ENCODE assay signal across 22 cellular contexts in the genomic region with DNA sequence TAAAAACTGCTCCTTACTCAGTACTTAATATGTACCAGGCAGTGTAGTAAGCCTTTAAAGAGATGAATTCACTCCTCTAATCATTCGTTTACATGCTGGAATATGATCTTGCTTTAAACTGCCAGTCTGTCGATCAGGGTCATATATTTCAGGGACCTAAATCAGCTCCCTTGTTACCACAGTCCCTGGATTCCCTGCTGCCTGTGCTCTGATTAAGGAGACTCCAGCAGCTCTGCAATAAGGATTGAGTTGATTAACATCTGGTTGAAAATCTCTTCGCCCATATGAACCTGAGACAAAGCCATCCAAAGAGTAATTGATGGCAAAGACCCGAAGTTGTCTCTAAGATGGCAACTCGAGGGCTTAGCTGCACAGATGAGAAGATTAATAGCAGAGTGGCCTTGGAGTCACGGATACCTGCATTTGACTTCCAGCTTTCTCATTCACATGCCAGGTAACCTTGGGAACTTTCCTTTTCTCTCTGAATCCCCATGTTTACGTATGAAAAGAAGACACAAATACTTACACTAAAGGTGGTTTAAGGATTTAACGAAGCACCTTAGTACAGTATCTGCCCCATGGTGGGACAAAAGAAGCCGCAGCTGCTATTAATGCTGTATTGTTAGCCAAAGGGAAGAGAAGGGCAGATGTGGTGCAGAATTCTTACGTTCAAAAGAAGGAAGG.
DNase-seq lines count a peak whose midpoint lies in the region; ATAC-seq and TF ChIP-seq lines count a peak whose summit lies in the region.
"Had no signal": no experiment of that assay in that cellular context is flagged by ENCODE, and none has a peak within 500 bp of the region (broad histone marks: within the 10 kb centered on the region; RNA-seq: fewer than 3 reads in every experiment).

No MANE protein-coding gene starts in this region.

- no peaks in the 10 kb centered on the region for H3K36me3 Mint-ChIP-seq in type B pancreatic cell
- H3K36me3 Mint-ChIP-seq: CD14-positive monocyte had no signal

- intact Hi-C loops in A673 (cut with micrococcal nuclease; ENCODE audit: unreplicated experiment): no loop called here

- H3K27ac Mint-ChIP-seq in type B pancreatic cell: no peak overlapping the region
- H3K27ac Mint-ChIP-seq: CD14-positive monocyte, HFFc6 had no signal

- peak; percentile 92 for DNase-seq in NCI-H82 (lab: John Stamatoyannopoulos, UW)
- DNase-seq in iPS DF 19.7 (ENCODE audit: low read depth, low spot score): peak; percentile 45
- DNase-seq in type B pancreatic cell (ENCODE audit: extremely low spot score, unreplicated experiment): no peak
- no peak for DNase-seq in A673 (ENCODE audit: low spot score)
- no peak for DNase-seq in kidney glomerular epithelial cell (lab: John Stamatoyannopoulos, UW)
- DNase-seq: AML-193, DMS 273 treated with DMSO at 0.1 percent for 48 hours, DND-41, HFFc6, Kasumi-1, MG63, NCI-H1048, NCI-H1436, NCI-H2029, NCI-H2171 treated with DMSO at 0.1 percent for 48 hours, NCI-H446, NCI-H774 had no signal

- TF ChIP-seq CTCF in type B pancreatic cell (conservative IDR thresholded peaks at IDR 0.05) (no peak), A673 (conservative IDR thresholded peaks at IDR 0.05; ENCODE audit: low read depth, low read length) (no peak)

- no peak for ATAC-seq in HG02571 (IDR thresholded peaks at IDR 0.05; ENCODE audit: unreplicated experiment)
- ATAC-seq: Right ventricle myocardium inferior had no signal

- peaks cover 14% of the 10 kb centered on the region for H3K4me1 Mint-ChIP-seq in type B pancreatic cell (ENCODE audit: unreplicated experiment)
- H3K4me1 Mint-ChIP-seq: CD14-positive monocyte had no signal

- CTCF ChIA-PET in A673 (lab: Charles Lee): no interaction called here

- H3K9me3 ChIP-seq in HUES6 (ENCODE audit: control insufficient read depth, insufficient read depth, low read depth, low read length) (no peaks in the 10 kb centered on the region), A673 (ENCODE audit: low read depth, low read length, poor library complexity, severe bottlenecking) (no peaks in the 10 kb centered on the region)
- H3K9me3 ChIP-seq: MG63 had no signal

- H3K4me3 ChIP-seq in HUES6 (ENCODE audit: low read depth, low read length) (peak overlapping the region; percentile 3; the same call in 1 of the 2 replicates), A673 (ENCODE audit: low read depth, low read length, poor library complexity, severe bottlenecking) (no peak overlapping the region)
- H3K4me3 ChIP-seq: MG63, SK-N-MC had no signal

- peak overlapping the region; percentile 2 for H3K9ac ChIP-seq in HUES6 (ENCODE audit: low read length)

- peaks cover 17% of the 10 kb centered on the region for H3K27me3 Mint-ChIP-seq in type B pancreatic cell

- no TSS peak for BruUV-seq in A673 (replicated peaks; lab: Mats Ljungman, UMichigan)

- no peaks in the 10 kb centered on the region for H3K27me3 ChIP-seq in HUES6 (ENCODE audit: control insufficient read depth, insufficient read depth, low read length)
- peaks cover 4% of the 10 kb centered on the region for H3K27me3 ChIP-seq in A673 (replicated peaks; ENCODE audit: insufficient read depth, low read depth, low read length, poor library complexity)
- H3K27me3 ChIP-seq: MG63 had no signal

- H3K36me3 ChIP-seq in HUES6 (ENCODE audit: control insufficient read depth, insufficient read depth, low read length) (peaks cover 2% of the 10 kb centered on the region; the same call in 1 of the 2 replicates), A673 (ENCODE audit: insufficient read depth, low read length, poor library complexity, severe bottlenecking) (no peaks in the 10 kb centered on the region)
- H3K36me3 ChIP-seq: MG63 had no signal

- H3K27ac ChIP-seq in HUES6 (ENCODE audit: low read depth, low read length): peak overlapping the region; percentile 38
- no peak overlapping the region for H3K27ac ChIP-seq in A673 (ENCODE audit: low read depth, low read length, poor library complexity, severe bottlenecking)
- H3K27ac ChIP-seq: SK-N-MC had no signal

- H3K4me1 ChIP-seq in HUES6 (ENCODE audit: control insufficient read depth, insufficient read depth, low read length) (peaks cover 20% of the 10 kb centered on the region), A673 (ENCODE audit: insufficient read depth, low read length, poor library complexity, severe bottlenecking) (no peaks in the 10 kb centered on the region)

- POLR2A ChIA-PET in A673 (lab: Charles Lee; ENCODE audit: low non-redundant PET): interaction anchor here (0.5 kb wide), 1 partner anchor 248 kb away, joined by 9 read pairs; no protein-coding TSS in a partner anchor

- H3K4me3 Mint-ChIP-seq in type B pancreatic cell: no peak overlapping the region
- H3K4me3 Mint-ChIP-seq: CD14-positive monocyte, HFFc6 had no signal

- no peaks in the 10 kb centered on the region for H3K9me3 Mint-ChIP-seq in type B pancreatic cell
- H3K9me3 Mint-ChIP-seq: CD14-positive monocyte had no signal

Comparison
In these comparisons a context has a peak if more than half of its experiments do, and no peak if none do; other contexts are left out.
1. DNase-seq: peak in NCI-H82 (single experiment) and iPS DF 19.7 (single experiment); none in type B pancreatic cell (single experiment), A673 (single experiment) and kidney glomerular epithelial cell (single experiment).